Comparison of ENCODE assay signal across 8 cellular contexts in the genomic region with DNA sequence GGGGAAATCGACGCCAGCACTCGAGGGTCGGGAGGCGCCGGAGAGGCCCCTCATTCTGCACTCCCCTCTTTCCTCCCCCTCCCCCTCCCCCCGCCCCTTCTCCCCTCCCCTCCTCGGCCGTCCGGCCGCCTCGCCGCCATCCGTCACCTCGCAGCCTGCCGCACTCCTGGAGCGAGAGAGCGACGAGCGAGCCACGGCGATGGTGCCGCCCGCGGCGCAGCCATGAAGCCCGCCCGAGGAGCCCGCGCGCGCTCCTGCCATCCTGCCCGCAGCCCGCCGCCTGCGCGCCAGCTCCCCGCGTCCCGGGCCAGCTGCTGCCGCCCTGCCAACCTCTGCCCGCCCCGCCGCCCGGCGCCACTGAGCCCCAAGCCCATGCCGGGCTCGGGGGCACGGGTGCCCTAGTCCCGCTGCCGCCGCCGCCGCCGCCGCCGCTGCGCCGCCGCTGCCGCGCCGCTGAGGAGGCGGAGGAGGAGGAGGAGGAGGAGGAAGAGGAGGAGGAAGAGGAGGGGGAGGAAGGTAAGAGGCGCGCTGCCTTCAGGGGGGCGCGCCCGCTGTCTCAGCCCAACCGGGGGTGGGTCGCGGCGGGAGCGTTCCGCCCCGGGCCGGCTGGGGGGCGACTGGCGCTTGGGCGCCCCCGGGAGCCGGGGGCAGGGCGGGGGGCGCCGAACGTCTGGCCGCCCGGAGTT. TPM values are rescaled to one million over a fixed set of nuclear protein-coding genes. Genes with fewer than 3 reads are reported as not detected.
DNase-seq lines count a peak whose midpoint lies in the region; ATAC-seq and TF ChIP-seq lines count a peak whose summit lies in the region.

FRMPD3 (plus strand) TSS at position 163 of the 686 bp plus-strand sequence. CDS start 76,937 bp downstream, outside the sequence.

- H3K27me3 Mint-ChIP-seq in T-helper 2 cell treated with Interferon-gamma antibody and Interleukin-4, amounts not matched to agents 5 μg/mL and 100 μg/mL, for 36 hours (ENCODE audit: low read depth): peaks cover 52% of the 10 kb centered on the region
- H3K27me3 Mint-ChIP-seq in stimulated activated memory B cell treated with anti-CD40 and anti-IgM and Interleukin-4, amounts not matched to agents 10 μg/mL and 1 μg/mL and 100 μg/mL, for 72 hours: peaks cover 49% of the 10 kb centered on the region

- no peaks in the 10 kb centered on the region for H3K36me3 Mint-ChIP-seq in T-helper 2 cell treated with Interferon-gamma antibody and Interleukin-4, amounts not matched to agents 5 μg/mL and 100 μg/mL, for 36 hours (ENCODE audit: low read depth)
- no peaks in the 10 kb centered on the region for H3K36me3 Mint-ChIP-seq in stimulated activated memory B cell treated with anti-CD40 and anti-IgM and Interleukin-4, amounts not matched to agents 10 μg/mL and 1 μg/mL and 100 μg/mL, for 72 hours

- H3K4me1 Mint-ChIP-seq in T-helper 2 cell treated with Interferon-gamma antibody and Interleukin-4, amounts not matched to agents 5 μg/mL and 100 μg/mL, for 36 hours (ENCODE audit: low read depth): peaks cover 6% of the 10 kb centered on the region
- peaks cover 25% of the 10 kb centered on the region for H3K4me1 Mint-ChIP-seq in stimulated activated memory B cell treated with anti-CD40 and anti-IgM and Interleukin-4, amounts not matched to agents 10 μg/mL and 1 μg/mL and 100 μg/mL, for 72 hours

- no peaks in the 10 kb centered on the region for H3K9me2 ChIP-seq in hepatocyte (replicated peaks; ENCODE audit: insufficient read depth)

- H3K4me3 ChIP-seq in hepatocyte: peak within 1 kb of the TSS; percentile 8

- no peak within 1 kb of the TSS for H3K27ac ChIP-seq in hepatocyte

- H3K79me2 ChIP-seq in hepatocyte: no peaks in the 10 kb centered on the region

- DNase-seq in NCI-H2107 (lab: John Stamatoyannopoulos, UW): peak; percentile 9
- no peak for DNase-seq in NCI-H2107 treated with DMSO at 0.1 percent for 48 hours (lab: John Stamatoyannopoulos, UW; ENCODE audit: unreplicated experiment)
- no peak for DNase-seq in T-helper 2 cell treated with Interferon-gamma antibody and Interleukin-4, amounts not matched to agents 5 μg/mL and 100 μg/mL, for 36 hours (ENCODE audit: low spot score)
- peak; percentile 26 for DNase-seq in hepatocyte (ENCODE audit: low spot score)
- no peak for DNase-seq in SHP77 (lab: John Stamatoyannopoulos, UW)
- no peak for DNase-seq in activated effector memory CD4-positive, alpha-beta T cell treated with Interleukin-2 at 50 U/mL for 16 hours

- H4K20me1 ChIP-seq in hepatocyte (ENCODE audit: insufficient read depth, poor library complexity, severe bottlenecking): no peaks in the 10 kb centered on the region

- H3K9me3 Mint-ChIP-seq in T-helper 2 cell treated with Interferon-gamma antibody and Interleukin-4, amounts not matched to agents 5 μg/mL and 100 μg/mL, for 36 hours: no peaks in the 10 kb centered on the region
- no peaks in the 10 kb centered on the region for H3K9me3 Mint-ChIP-seq in stimulated activated memory B cell treated with anti-CD40 and anti-IgM and Interleukin-4, amounts not matched to agents 10 μg/mL and 1 μg/mL and 100 μg/mL, for 72 hours

- peak within 1 kb of the TSS; percentile 5 for H2AFZ ChIP-seq in hepatocyte

- no peaks in the 10 kb centered on the region for H3K36me3 ChIP-seq in hepatocyte (replicated peaks; ENCODE audit: insufficient read depth, low read depth)

- no peak for TF ChIP-seq CTCF in hepatocyte (IDR thresholded peaks at IDR 0.05; ENCODE audit: poor library complexity)

- H3K9me3 ChIP-seq in hepatocyte (ENCODE audit: low read depth): no peaks in the 10 kb centered on the region

- no peaks in the 10 kb centered on the region for H3K4me1 ChIP-seq in hepatocyte (ENCODE audit: insufficient read depth)

- no peak for ATAC-seq in stimulated activated memory B cell treated with anti-CD40 and anti-IgM and Interleukin-4, amounts not matched to agents 10 μg/mL and 1 μg/mL and 100 μg/mL, for 72 hours
- no peak for ATAC-seq in HG03025 (IDR thresholded peaks at IDR 0.05; ENCODE audit: low FRiP score, unreplicated experiment)

- WGBS in hepatocyte (ENCODE audit: low lambda C conversion rate, missing lambda C conversion rate): 3% methylated on average over 27 of the region's 88 CpGs

- H3K27me3 ChIP-seq in hepatocyte: peaks cover 77% of the 10 kb centered on the region

- H3K4me3 Mint-ChIP-seq in T-helper 2 cell treated with Interferon-gamma antibody and Interleukin-4, amounts not matched to agents 5 μg/mL and 100 μg/mL, for 36 hours: peak within 1 kb of the TSS; percentile 70
- peak within 1 kb of the TSS; percentile 65 for H3K4me3 Mint-ChIP-seq in stimulated activated memory B cell treated with anti-CD40 and anti-IgM and Interleukin-4, amounts not matched to agents 10 μg/mL and 1 μg/mL and 100 μg/mL, for 72 hours

- H3K27ac Mint-ChIP-seq in T-helper 2 cell treated with Interferon-gamma antibody and Interleukin-4, amounts not matched to agents 5 μg/mL and 100 μg/mL, for 36 hours: no peak within 1 kb of the TSS
- no peak within 1 kb of the TSS for H3K27ac Mint-ChIP-seq in stimulated activated memory B cell treated with anti-CD40 and anti-IgM and Interleukin-4, amounts not matched to agents 10 μg/mL and 1 μg/mL and 100 μg/mL, for 72 hours

- peak within 1 kb of the TSS; percentile 81 for H3K4me2 ChIP-seq in hepatocyte

RNA-seq across cellular contexts. Expression of gene FRMPD3, which starts in this region (rescaled TPM):
- total RNA-seq in hepatocyte: 0.04 and 0.17 TPM in 2 replicates
- polyA plus RNA-seq in hepatocyte: 0.06 TPM in 1 of 2 replicates, not detected in the other

Comparison
In these comparisons a context has a peak if more than half of its experiments do, and no peak if none do; other contexts are left out.
1. Peak in DNase-seq, H3K4me3 ChIP-seq and H3K4me2 ChIP-seq in hepatocyte; RNA of the gene not detected or under 1 TPM.